In the genomic region with DNA sequence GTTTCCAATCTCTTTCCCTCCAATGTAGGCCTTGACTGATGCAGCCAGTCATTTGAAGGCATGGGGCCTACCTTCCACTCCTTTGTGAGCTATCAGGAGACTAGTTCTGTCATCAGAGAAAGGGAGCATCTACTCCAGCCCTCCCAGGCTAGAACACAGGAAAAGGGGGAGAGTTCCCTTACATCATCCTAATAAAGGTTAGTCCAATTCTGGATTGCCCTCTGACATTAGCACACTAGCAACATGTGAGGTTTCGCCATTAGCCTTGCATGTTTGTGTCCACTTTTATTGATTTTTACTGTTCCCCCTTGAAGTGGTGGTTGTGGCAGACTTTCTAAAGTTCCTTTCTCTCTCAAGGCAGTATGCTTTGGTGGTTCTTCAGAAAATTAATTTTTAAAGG, we compare ENCODE assay signal across 15 cellular contexts.
"Had no signal": no experiment of that assay in that cellular context is flagged by ENCODE, and none has a peak within 500 bp of the region (broad histone marks: within the 10 kb centered on the region; RNA-seq: fewer than 3 reads in every experiment).

No MANE protein-coding gene starts in this region.

- ATAC-seq: pancreas; stimulated activated effector memory CD8-positive, alpha-beta T cell treated with anti-CD3 and anti-CD28 coated beads, Interleukin-12 subunit alpha, Interleukin-12 subunit beta, amount 100 ng/mL, for 72 hours; upper lobe of right lung had no signal

- H3K4me3 ChIP-seq: ascending aorta, coronary artery, pancreas, sigmoid colon, upper lobe of right lung had no signal

- H3K4me1 ChIP-seq: ascending aorta, pancreas, sigmoid colon, upper lobe of right lung had no signal

- H3K9me3 Mint-ChIP-seq: stimulated activated effector memory CD8-positive, alpha-beta T cell treated with anti-CD3 and anti-CD28 coated beads, Interleukin-12 subunit alpha, Interleukin-12 subunit beta, amount 100 ng/mL, for 72 hours had no signal

- H3K9me3 ChIP-seq: ascending aorta, pancreas, sigmoid colon, upper lobe of right lung had no signal

- DNase-seq: activated CD4-positive, CD25-positive, alpha-beta regulatory T cell treated with anti-CD3 and anti-CD28 coated beads, Interleukin-2, amount 50 U/mL, for 72 hours; activated naive CD4-positive, alpha-beta T cell treated with Interleukin-2 at 50 U/mL for 16 hours; erythroblast; foreskin melanocyte; hypothalamus; pancreas; sigmoid colon; stimulated activated CD4-positive, alpha-beta T cell treated with anti-CD3 and anti-CD28 coated beads, Interleukin-4, amount 100 ng/mL, for 24 hours; T-helper 1 cell; upper lobe of right lung had no signal

- H3K27ac ChIP-seq: ascending aorta, coronary artery, pancreas, sigmoid colon, upper lobe of right lung had no signal

- FAIRE-seq: endometrium, keratinocyte had no signal

- H3K4me3 Mint-ChIP-seq: stimulated activated effector memory CD8-positive, alpha-beta T cell treated with anti-CD3 and anti-CD28 coated beads, Interleukin-12 subunit alpha, Interleukin-12 subunit beta, amount 100 ng/mL, for 72 hours had no signal

- H3K27me3 ChIP-seq: ascending aorta, pancreas, sigmoid colon, upper lobe of right lung had no signal

- H3K27ac Mint-ChIP-seq: stimulated activated effector memory CD8-positive, alpha-beta T cell treated with anti-CD3 and anti-CD28 coated beads, Interleukin-12 subunit alpha, Interleukin-12 subunit beta, amount 100 ng/mL, for 72 hours had no signal

- H3K36me3 ChIP-seq: upper lobe of right lung had no signal
